8 cellular contexts compared by ENCODE assay signal in the genomic region with DNA sequence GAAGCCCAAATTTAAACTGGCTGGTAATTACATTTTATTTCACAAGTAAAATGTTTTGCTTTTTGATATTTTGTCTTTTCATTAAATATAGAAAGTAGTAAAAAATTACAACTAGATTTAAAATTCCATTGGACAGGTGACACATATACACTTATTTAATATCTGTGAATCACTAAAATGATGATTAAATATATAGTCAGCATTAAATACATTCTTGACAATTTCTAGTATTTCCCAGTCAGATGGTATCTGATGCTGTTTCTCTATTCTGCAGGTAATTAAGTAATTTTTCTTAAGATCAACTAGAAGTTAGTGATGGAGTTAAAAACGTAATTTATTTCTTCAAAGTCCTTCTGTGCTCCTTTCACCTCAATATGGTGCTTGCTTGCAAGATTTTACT.
"Had no signal": no experiment of that assay in that cellular context is flagged by ENCODE, and none has a peak within 500 bp of the region (broad histone marks: within the 10 kb centered on the region; RNA-seq: fewer than 3 reads in every experiment).

No MANE protein-coding gene starts in this region.

- DNase-seq: GDM1, GF-D8 had no signal

- FAIRE-seq: G401.6, GM12878, GM12891, GM12892, GM18507, GM19239 had no signal

- ATAC-seq: GM12878 had no signal

- H3K4me3 ChIP-seq: GM12878 had no signal
